Comparison of ENCODE assay signal across 8 cellular contexts in the genomic region with DNA sequence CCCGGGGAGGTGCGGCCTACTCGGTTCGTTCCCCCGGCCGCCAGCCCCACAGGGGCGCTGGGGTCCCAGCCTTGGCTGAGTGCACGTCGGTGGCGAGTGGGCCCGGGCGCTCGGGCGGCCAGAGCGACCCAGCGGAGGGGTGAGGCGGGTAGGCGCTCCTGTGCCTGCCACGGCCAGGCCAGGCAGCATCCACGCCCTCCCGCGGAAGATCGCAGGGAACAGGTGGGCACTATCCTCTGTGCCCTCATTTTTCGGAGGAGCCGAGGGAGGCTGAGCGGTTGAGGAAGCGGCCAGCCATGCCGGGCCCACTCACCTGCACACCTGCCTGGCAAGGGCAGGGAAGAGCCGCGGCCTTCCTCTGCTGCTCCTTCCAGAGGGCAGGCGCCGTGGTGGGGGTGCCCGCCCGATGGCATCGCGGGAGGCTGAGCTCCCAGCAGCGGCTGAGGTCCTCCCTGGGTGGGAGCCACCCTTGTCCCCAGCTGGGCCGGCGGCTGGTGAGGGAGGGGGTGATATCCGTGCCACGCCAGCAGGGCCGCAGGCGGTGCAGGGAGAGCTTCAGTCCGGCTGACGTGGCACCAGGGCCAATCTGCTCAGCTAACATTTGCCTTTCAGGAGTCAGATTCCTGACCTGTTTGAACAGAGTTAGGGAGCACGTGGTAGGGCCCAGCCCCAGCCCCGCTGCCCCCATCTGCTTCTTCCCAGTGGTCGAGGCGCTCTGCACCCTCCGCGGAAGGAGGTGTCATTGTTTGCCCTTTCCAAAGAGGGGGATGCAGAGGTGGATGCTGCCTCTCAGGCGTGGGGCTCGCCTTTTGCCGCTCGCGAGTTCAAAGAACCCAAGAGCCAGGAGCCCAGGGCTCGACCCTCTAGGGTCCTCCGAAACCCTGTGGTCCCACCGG. TPM values are rescaled to one million over a fixed set of nuclear protein-coding genes. Genes with fewer than 3 reads are reported as not detected.
DNase-seq lines count a peak whose midpoint lies in the region; ATAC-seq and TF ChIP-seq lines count a peak whose summit lies in the region.

No MANE protein-coding gene starts in this region.

- no peaks in the 10 kb centered on the region for H3K9me3 ChIP-seq in CD8-positive, alpha-beta memory T cell (ENCODE audit: low read length)
- H3K9me3 ChIP-seq in heart right ventricle: no peaks in the 10 kb centered on the region
- no peaks in the 10 kb centered on the region for H3K9me3 ChIP-seq in gastrocnemius medialis

- ATAC-seq in heart right ventricle: peak in 3 of 8 donors; percentile 0 to 13 (median 1)
- no peak for ATAC-seq in gastrocnemius medialis
- ATAC-seq in GM18520 (IDR thresholded peaks at IDR 0.05; ENCODE audit: unreplicated experiment): no peak
- no peak for ATAC-seq in GM19328 (IDR thresholded peaks at IDR 0.05; ENCODE audit: unreplicated experiment)
- no peak for ATAC-seq in HG02763 (IDR thresholded peaks at IDR 0.05; ENCODE audit: unreplicated experiment)

- H3K27me3 ChIP-seq in CD8-positive, alpha-beta memory T cell (ENCODE audit: insufficient read depth, low read length, poor library complexity, severe bottlenecking): no peaks in the 10 kb centered on the region
- H3K27me3 ChIP-seq in heart right ventricle (no peaks in the 10 kb centered on the region), gastrocnemius medialis (no peaks in the 10 kb centered on the region)

- peaks cover 22% of the 10 kb centered on the region for H3K4me1 ChIP-seq in CD8-positive, alpha-beta memory T cell (ENCODE audit: insufficient read depth, low read length)
- H3K4me1 ChIP-seq in heart right ventricle: peaks cover 8 to 51% (median 34%) of the 10 kb centered on the region in 9 donors
- peaks cover 24 to 25% of the 10 kb centered on the region in 2 donors for H3K4me1 ChIP-seq in gastrocnemius medialis

- no peaks in the 10 kb centered on the region for H3K36me3 ChIP-seq in CD8-positive, alpha-beta memory T cell (ENCODE audit: insufficient read depth, low read length)
- H3K36me3 ChIP-seq in heart right ventricle (peaks cover 0 to 11% (median 0%) of the 10 kb centered on the region in 9 donors), gastrocnemius medialis (no peaks in the 10 kb centered on the region)

- no peaks in the 10 kb centered on the region for H3K9me3 Mint-ChIP-seq in CD8-positive, alpha-beta memory T cell

- intact Hi-C loops in heart right ventricle (cut with DNase I) (loop anchor here in 7 of 10 donors (1.0 to 10.0 kb wide), 7 partner anchors 43 to 208 kb away; partner anchors contain the start of genes AGPAT2 (in 2 of the 7) and NOTCH1 (in 1 of the 7)), gastrocnemius medialis (cut with DNase I; ENCODE audit: low total_unique reads) (loop anchor here (2.0 to 10.0 kb wide), 4 partner anchors 43 to 940 kb away; partner anchors contain the start of genes EXD3, MAN1B1 and NOXA1)

- peaks cover 0 to 18% (median 3%) of the 10 kb centered on the region in 3 donors for H3K36me3 Mint-ChIP-seq in CD8-positive, alpha-beta memory T cell

- TF ChIP-seq POLR2A in gastrocnemius medialis (IDR thresholded peaks at IDR 0.05): no peak

- in situ Hi-C loops in gastrocnemius medialis (cut with MboI; ENCODE audit: low sequenced_read_pairs in 4 of 4): loop anchor here in 1 of 4 donors (25.0 kb wide), 1 partner anchor 153 kb away; no protein-coding TSS in a partner anchor

- no peaks in the 10 kb centered on the region for H3K27me3 Mint-ChIP-seq in CD8-positive, alpha-beta memory T cell

- H3K27ac ChIP-seq in CD8-positive, alpha-beta memory T cell (ENCODE audit: low read depth, low read length): peak overlapping the region; percentile 92
- H3K27ac ChIP-seq in heart right ventricle: peak overlapping the region in 9 of 10 donors; percentile 97 to 100 (median 99)
- H3K27ac ChIP-seq in gastrocnemius medialis: peak overlapping the region; percentile 93 to 100 (median 98)

- TF ChIP-seq CTCF in heart right ventricle (IDR thresholded peaks at IDR 0.05) (no peak), gastrocnemius medialis (IDR thresholded peaks at IDR 0.05 in 4 of 5, conservative IDR thresholded peaks at IDR 0.05 in 1 of 5) (no peak)

- H3K4me3 ChIP-seq in CD8-positive, alpha-beta memory T cell (ENCODE audit: low read length): peak overlapping the region; percentile 68
- H3K4me3 ChIP-seq in heart right ventricle (peak overlapping the region in 9 of 10 donors; percentile 48 to 80 (median 65)), gastrocnemius medialis (peak overlapping the region; percentile 60 to 77 (median 71))

- H3K27ac Mint-ChIP-seq in CD8-positive, alpha-beta memory T cell: peak overlapping the region in 7 of 8 donors; percentile 57 to 100 (median 79)

- peak overlapping the region; percentile 50 to 90 (median 61) for H3K4me3 Mint-ChIP-seq in CD8-positive, alpha-beta memory T cell

- 37 to 39% methylated on average over 54 to 59 of the region's 59 CpGs for WGBS in heart right ventricle, 2 donors

- DNase-seq in CD8-positive, alpha-beta memory T cell: peak in 3 of 5 donors; percentile 8 to 60 (median 16)
- DNase-seq in HPDE6-E6E7 (ENCODE audit: extremely low spot score) (peak; percentile 57), heart right ventricle (peak; percentile 43 to 52), gastrocnemius medialis (peak in 1 of 2 donors; percentile 22)
- DNase-seq in activated CD4-positive, alpha-beta T cell treated with anti-CD3 and anti-CD28 coated beads, Interleukin-2, amount 50 U/mL, for 1 hour: peak; percentile 13

- peaks cover 20 to 35% (median 25%) of the 10 kb centered on the region in 3 donors for H3K4me1 Mint-ChIP-seq in CD8-positive, alpha-beta memory T cell

- POLR2A ChIA-PET in CD8-positive, alpha-beta memory T cell (lab: Charles Lee): interaction anchor here (0.7 to 2.4 kb wide), 4 partner anchors 55 to 705 kb away, joined by 3 to 6 read pairs (median 4); no protein-coding TSS in a partner anchor

- CTCF ChIA-PET in CD8-positive, alpha-beta memory T cell (lab: Charles Lee): interaction anchor here (0.8 to 6.9 kb wide), 18 partner anchors 10 to 245 kb away, joined by 3 to 82 read pairs (median 4); partner anchors contain the start of gene DNLZ

RNA-seq across cellular contexts. Expression of gene SEC16A, which starts 1.6 kb away (rescaled TPM):
- 10 to 100 TPM; 75.5 to 78.0 TPM for total RNA-seq in CD8-positive, alpha-beta memory T cell
- polyA plus RNA-seq in CD8-positive, alpha-beta memory T cell: 42.9 TPM
- total RNA-seq in heart right ventricle (10 to 100 TPM; 21.9 to 35.9 (median 28.6) TPM), gastrocnemius medialis (10 to 100 TPM; 23.9 to 50.4 (median 46.6) TPM)
- 10 to 100 TPM; 24.4 to 35.6 TPM for polyA plus RNA-seq in heart right ventricle

RNA-seq across cellular contexts. Expression of gene INPP5E, which starts 44.8 kb away (rescaled TPM):
- 10 to 100 TPM; 18.0 to 19.2 TPM for total RNA-seq in CD8-positive, alpha-beta memory T cell
- 5.3 TPM for polyA plus RNA-seq in CD8-positive, alpha-beta memory T cell
- total RNA-seq in heart right ventricle (10 to 100 TPM in 3 of 10 donors, 1 to 10 TPM in 7; 7.4 to 12.5 (median 9.3) TPM), gastrocnemius medialis (1 to 10 TPM; 5.0 to 6.7 (median 5.9) TPM)
- polyA plus RNA-seq in heart right ventricle: 10 to 100 TPM in 1 of 2 donors, 1 to 10 TPM in 1; 6.6 to 16.8 TPM
